ENCODE assay signal across 9 cellular contexts in the genomic region with DNA sequence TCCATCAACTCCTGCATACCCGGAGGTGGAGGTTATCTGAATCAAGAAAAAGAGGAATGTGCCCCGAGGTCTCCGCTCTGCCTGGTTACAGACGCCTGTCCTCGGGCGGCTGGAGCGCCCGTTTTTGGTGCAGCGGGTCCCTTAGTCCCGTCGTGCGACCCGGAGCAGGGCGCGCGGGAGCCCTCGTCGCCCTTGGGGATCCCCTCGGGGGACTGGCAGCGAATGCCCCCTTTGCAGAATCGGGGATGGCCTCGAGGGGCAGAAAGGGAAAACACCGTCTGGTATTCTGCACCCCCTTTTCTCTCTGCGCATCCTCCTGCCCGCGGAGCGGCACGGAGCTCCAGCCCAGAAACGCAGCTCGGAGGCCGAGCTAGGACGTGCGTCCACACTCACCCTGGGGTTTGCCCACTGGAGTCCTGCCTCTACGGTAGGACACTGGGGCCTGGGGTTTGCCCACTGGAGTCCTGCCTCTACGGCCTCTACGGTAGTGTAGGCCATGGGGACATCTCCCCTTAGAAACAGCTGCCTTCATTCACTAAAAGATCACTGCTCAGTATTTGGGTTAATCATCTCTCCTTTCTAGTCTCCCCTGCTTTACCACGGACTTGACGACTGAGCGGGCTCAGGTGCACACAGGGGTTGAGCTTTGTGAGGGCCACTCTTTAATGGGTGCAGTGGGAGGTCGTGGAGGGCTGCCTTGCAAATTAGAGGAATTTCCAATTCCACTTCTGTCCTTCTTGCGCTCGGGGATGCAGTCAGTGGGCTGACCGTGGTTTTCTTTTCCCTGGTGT. TPM values are rescaled to one million over a fixed set of nuclear protein-coding genes. Genes with fewer than 3 reads are reported as not detected.
DNase-seq lines count a peak whose midpoint lies in the region; ATAC-seq and TF ChIP-seq lines count a peak whose summit lies in the region.
"Had no signal": no experiment of that assay in that cellular context is flagged by ENCODE, and none has a peak within 500 bp of the region (broad histone marks: within the 10 kb centered on the region; RNA-seq: fewer than 3 reads in every experiment).

No MANE protein-coding gene starts in this region.

- in situ Hi-C loops in G401 (cut with HindIII; ENCODE audit: low sequenced_read_pairs): no loop called here

- no peaks in the 10 kb centered on the region for H3K9me3 ChIP-seq in right atrium auricular region

- peak overlapping the region; percentile 85 for H3K27ac Mint-ChIP-seq in WTC11
- no peak overlapping the region for H3K27ac Mint-ChIP-seq in activated naive CD8-positive, alpha-beta T cell treated with anti-CD3 and anti-CD28 coated beads, Interleukin-2, amount 50 U/mL, for 24 hours
- H3K27ac Mint-ChIP-seq: stimulated activated naive CD8-positive, alpha-beta T cell treated with anti-CD3 and anti-CD28 coated beads, Interleukin-15, Interleukin-2, amounts not matched to agents 100 ng/mL and 50 ng/mL, for 24 hours had no signal

- no peaks in the 10 kb centered on the region for H3K36me3 ChIP-seq in right atrium auricular region

- peaks cover 3% of the 10 kb centered on the region; the same call in 1 of the 2 replicates for H3K36me3 Mint-ChIP-seq in WTC11
- H3K36me3 Mint-ChIP-seq in activated naive CD8-positive, alpha-beta T cell treated with anti-CD3 and anti-CD28 coated beads, Interleukin-2, amount 50 U/mL, for 24 hours (ENCODE audit: low read depth): no peaks in the 10 kb centered on the region

- peak overlapping the region; percentile 95 to 98 for H3K27ac ChIP-seq in right atrium auricular region

- peaks cover 52% of the 10 kb centered on the region for H3K4me1 Mint-ChIP-seq in WTC11
- peaks cover 9% of the 10 kb centered on the region for H3K4me1 Mint-ChIP-seq in activated naive CD8-positive, alpha-beta T cell treated with anti-CD3 and anti-CD28 coated beads, Interleukin-2, amount 50 U/mL, for 24 hours

- peaks cover 3% of the 10 kb centered on the region for H3K27me3 Mint-ChIP-seq in WTC11 (ENCODE audit: low read depth)
- H3K27me3 Mint-ChIP-seq in activated naive CD8-positive, alpha-beta T cell treated with anti-CD3 and anti-CD28 coated beads, Interleukin-2, amount 50 U/mL, for 24 hours: peaks cover 51% of the 10 kb centered on the region

- CTCF ChIA-PET in WTC11 (lab: Charles Lee): interaction anchor here (0.6 to 2.2 kb wide), 39 partner anchors 10 to 808 kb away, joined by 3 to 24 read pairs (median 4); no protein-coding TSS in a partner anchor

- POLR2A ChIA-PET in WTC11 (lab: Charles Lee): interaction anchor here (0.6 to 1.5 kb wide), 6 partner anchors 10 to 189 kb away, joined by 3 to 12 read pairs (median 4); no protein-coding TSS in a partner anchor

- peak overlapping the region; percentile 78 to 90 for H3K4me3 ChIP-seq in right atrium auricular region

- H3K27me3 ChIP-seq in right atrium auricular region: no peaks in the 10 kb centered on the region

- H3K4me3 Mint-ChIP-seq in WTC11: peak overlapping the region; percentile 95
- no peak overlapping the region for H3K4me3 Mint-ChIP-seq in activated naive CD8-positive, alpha-beta T cell treated with anti-CD3 and anti-CD28 coated beads, Interleukin-2, amount 50 U/mL, for 24 hours
- H3K4me3 Mint-ChIP-seq: stimulated activated naive CD8-positive, alpha-beta T cell treated with anti-CD3 and anti-CD28 coated beads, Interleukin-15, Interleukin-2, amounts not matched to agents 100 ng/mL and 50 ng/mL, for 24 hours had no signal

- DNase-seq in G401 (ENCODE audit: low spot score) (peak; percentile 45), WTC11 (ENCODE audit: low spot score) (peak; percentile 18), right atrium auricular region (ENCODE audit: low spot score) (no peak), retina (peak; percentile 74)
- DNase-seq in activated naive CD8-positive, alpha-beta T cell treated with anti-CD3 and anti-CD28 coated beads, Interleukin-2, amount 50 U/mL, for 24 hours: no peak
- no peak for DNase-seq in activated CD4-positive, alpha-beta T cell treated with anti-CD3 and anti-CD28 coated beads for 4 hours

- TF ChIP-seq CTCF in WTC11 (IDR thresholded peaks at IDR 0.05) (no peak), right atrium auricular region (IDR thresholded peaks at IDR 0.05) (no peak)

- H3K4me1 ChIP-seq in right atrium auricular region: peaks cover 0 to 21% of the 10 kb centered on the region in 2 donors

- 0 out of 2 replicates have a peak, but pooled peaks cover 4% of the 10 kb centered on the region for H3K9me3 Mint-ChIP-seq in WTC11
- H3K9me3 Mint-ChIP-seq in activated naive CD8-positive, alpha-beta T cell treated with anti-CD3 and anti-CD28 coated beads, Interleukin-2, amount 50 U/mL, for 24 hours: no peaks in the 10 kb centered on the region
- H3K9me3 Mint-ChIP-seq: stimulated activated naive CD8-positive, alpha-beta T cell treated with anti-CD3 and anti-CD28 coated beads, Interleukin-15, Interleukin-2, amounts not matched to agents 100 ng/mL and 50 ng/mL, for 24 hours had no signal

- ATAC-seq in WTC11 (no peak), GM19324 (IDR thresholded peaks at IDR 0.05; ENCODE audit: low FRiP score, unreplicated experiment) (no peak), HG03135 (IDR thresholded peaks at IDR 0.05; ENCODE audit: unreplicated experiment) (no peak)
- ATAC-seq in activated naive CD8-positive, alpha-beta T cell treated with anti-CD3 and anti-CD28 coated beads, Interleukin-2, amount 50 U/mL, for 24 hours: no peak

TF ChIP-seq in WTC11, 78 proteins besides CTCF, POLR2A, EP300 and RAD21:
- TF ChIP-seq CREM (CRISPR knock-in tag; IDR thresholded peaks at IDR 0.05) (0 out of 2 replicates have a peak, but pooled peaks have one; percentile 23), TP53 (CRISPR knock-in tag; IDR thresholded peaks at IDR 0.05) (no peak)

RNA-seq across cellular contexts. Expression of gene PTPRG, which starts 2.4 kb away (rescaled TPM):
- total RNA-seq in G401 (2014; rRNA removed; shearing (Covaris generic)): 1.1 and 1.4 TPM in 2 replicates
- total RNA-seq in WTC11 (2021) (106 to 121 TPM (median 119 TPM) in 3 replicates), right atrium auricular region (10 to 100 TPM; 33.9 to 39.2 TPM)

Comparison
In these comparisons a context has a peak if more than half of its experiments do, and no peak if none do; other contexts are left out.
1. DNase-seq: peak in G401 (single experiment), WTC11 (single experiment) and retina (single experiment); none in right atrium auricular region (single experiment), activated naive CD8-positive, alpha-beta T cell treated with anti-CD3 and anti-CD28 coated beads, Interleukin-2, amount 50 U/mL, for 24 hours (single experiment) and activated CD4-positive, alpha-beta T cell treated with anti-CD3 and anti-CD28 coated beads for 4 hours (0 of 2).
2. RNA of gene PTPRG, which starts 2.4 kb away (total RNA-seq): 106 to 121 TPM in WTC11 and 33.9 to 39.2 TPM in right atrium auricular region; 1.1 to 1.4 TPM in G401; every median in the first group is over 10 times any median in the second.